Comparison of ENCODE assay signal across 8 cellular contexts in genomic region chr19:15419413-15420025, GRCh38. TPM values are rescaled to one million over a fixed set of nuclear protein-coding genes. Genes with fewer than 3 reads are reported as not detected.
DNase-seq lines count a peak whose midpoint lies in the region; ATAC-seq and TF ChIP-seq lines count a peak whose summit lies in the region.

No MANE protein-coding gene starts in this region.

- H3K4me3 Mint-ChIP-seq in brain, result peak overlapping the region; percentile 90 to 97 (median 96)
- peak overlapping the region; percentile 28 to 100 (median 99) for H3K4me3 Mint-ChIP-seq in naive B cell

- H3K27ac Mint-ChIP-seq in brain (peak overlapping the region; percentile 99 to 100 (median 100)), naive B cell (peak overlapping the region in 2 of 6 donors; percentile 0 to 96)

- no peak for DNase-seq in BJ (ENCODE audit: low read depth)
- DNase-seq in naive B cell, result no peak
- DNase-seq in NCI-H187 (lab: John Stamatoyannopoulos, UW), result no peak
- no peak for DNase-seq in GM19238 (ENCODE audit: insufficient read length, low spot score)
- DNase-seq in GDM1 (lab: John Stamatoyannopoulos, UW), result no peak

- no peak overlapping the region for H3K9ac ChIP-seq in HUES6 (ENCODE audit: low read length)

- H3K36me3 Mint-ChIP-seq in brain (peaks cover 50% of the 10 kb centered on the region), naive B cell (peaks cover 0 to 10% of the 10 kb centered on the region in 2 donors)

- ATAC-seq in naive B cell (ENCODE audit: low read depth in 2 of 2) (no peak), HG03095 (IDR thresholded peaks at IDR 0.05; ENCODE audit: unreplicated experiment) (no peak)

- CTCF ChIA-PET in BJ (lab: Yijun Ruan, JAX), result interaction anchor here (0.6 to 2.9 kb wide), 14 partner anchors 9 to 265 kb away, joined by 3 to 11 read pairs (median 4); no protein-coding TSS in a partner anchor

- H3K27me3 ChIP-seq in BJ (ENCODE audit: control insufficient read depth, insufficient read depth, low read length) (no peaks in the 10 kb centered on the region), HUES6 (ENCODE audit: control insufficient read depth, insufficient read depth, low read length) (no peaks in the 10 kb centered on the region)

- peaks cover 12% of the 10 kb centered on the region; the same call in 1 of the 2 replicates for H3K4me1 ChIP-seq in HUES6 (ENCODE audit: control insufficient read depth, insufficient read depth, low read length)

- peak overlapping the region; percentile 49 for H3K4me3 ChIP-seq in BJ (ENCODE audit: low read depth, low read length)
- H3K4me3 ChIP-seq in HUES6 (ENCODE audit: low read depth, low read length), result peak overlapping the region; percentile 47

- H3K4me1 Mint-ChIP-seq in brain (peaks cover 65% of the 10 kb centered on the region), naive B cell (peaks cover 27 to 50% (median 39%) of the 10 kb centered on the region in 3 donors)

- POLR2A ChIA-PET in BJ (lab: Charles Lee), result interaction anchor here (0.5 to 1.2 kb wide), 2 partner anchors 41 to 224 kb away, joined by 4 to 6 read pairs; no protein-coding TSS in a partner anchor

- 0 out of 2 replicates have a peak, but pooled peaks cover 6% of the 10 kb centered on the region for H3K9me3 ChIP-seq in HUES6 (ENCODE audit: control insufficient read depth, insufficient read depth, low read depth, low read length)

- H3K36me3 ChIP-seq in BJ (ENCODE audit: control insufficient read depth, insufficient read depth, low read length), result peaks cover 27% of the 10 kb centered on the region
- H3K36me3 ChIP-seq in HUES6 (ENCODE audit: control insufficient read depth, insufficient read depth, low read length), result peaks cover 41% of the 10 kb centered on the region

- H3K27me3 Mint-ChIP-seq in brain, result peaks cover 12% of the 10 kb centered on the region
- H3K27me3 Mint-ChIP-seq in naive B cell, result no peaks in the 10 kb centered on the region

- H3K27ac ChIP-seq in HUES6 (ENCODE audit: low read depth, low read length), result no peak overlapping the region

- TF ChIP-seq CTCF in BJ (IDR thresholded peaks at IDR 0.05; ENCODE audit: insufficient read depth, low read depth, low read length), result no peak
- peak; percentile 38 to 46 for TF ChIP-seq CTCF in brain (conservative IDR thresholded peaks at IDR 0.05)

- H3K9me3 Mint-ChIP-seq in brain (peaks cover 0 to 15% (median 0%) of the 10 kb centered on the region in 5 experiments), naive B cell (peaks cover 0 to 5% (median 0%) of the 10 kb centered on the region in 7 donors)

RNA-seq across cellular contexts. Expression of gene AKAP8L, which starts 0.7 kb away (rescaled TPM):
- polyA plus RNA-seq in BJ (2011; rRNA removed) (25.8 and 27.5 TPM in 2 replicates), brain (ENCODE audit: insufficient read depth, low read depth, low replicate concordance) (71.8 TPM), naive B cell (ENCODE audit: low read depth in 6 of 6) (100 to 1,000 TPM in 1 of 6 donors, 10 to 100 TPM in 5; 37.8 to 103 (median 53.6) TPM)
- 32.7 and 47.1 TPM in 2 replicates for polyA minus RNA-seq in BJ (2011; rRNA and poly(A)+ RNA removed)

RNA-seq across cellular contexts. Expression of gene WIZ, which starts 30.2 kb away (rescaled TPM):
- polyA plus RNA-seq in BJ (2011; rRNA removed) (7.5 and 10.9 TPM in 2 replicates), brain (ENCODE audit: insufficient read depth, low read depth, low replicate concordance) (39.5 TPM), naive B cell (ENCODE audit: low read depth in 6 of 6) (1 to 10 TPM in 1 of 6 donors, under 1 TPM in 5; 0.15 to 1.4 (median 0.66) TPM)
- polyA minus RNA-seq in BJ (2011; rRNA and poly(A)+ RNA removed), result 4.5 and 4.9 TPM in 2 replicates

RNA-seq across cellular contexts. Expression of gene AKAP8, which starts 39.9 kb away (rescaled TPM):
- 10.3 and 11.2 TPM in 2 replicates for polyA plus RNA-seq in BJ (2011; rRNA removed)
- polyA minus RNA-seq in BJ (2011; rRNA and poly(A)+ RNA removed), result 6.3 and 6.8 TPM in 2 replicates
- polyA plus RNA-seq in brain (ENCODE audit: insufficient read depth, low read depth, low replicate concordance), result 5.4 TPM
- polyA plus RNA-seq in naive B cell (ENCODE audit: low read depth in 6 of 6), result 10 to 100 TPM; 14.7 to 27.7 (median 17.9) TPM

RNA-seq across cellular contexts. Expression of gene RASAL3, which starts 44.8 kb away (rescaled TPM):
- polyA plus RNA-seq in BJ (2011; rRNA removed) (0.04 TPM in 1 of 2 replicates, not detected in the other), brain (ENCODE audit: insufficient read depth, low read depth, low replicate concordance) (1.1 TPM), naive B cell (ENCODE audit: low read depth in 6 of 6) (10 to 100 TPM; 21.8 to 49.9 (median 32.0) TPM)
- not detected in 2 replicates for polyA minus RNA-seq in BJ (2011; rRNA and poly(A)+ RNA removed)

RNA-seq across cellular contexts. Expression of gene PGLYRP2, which starts 59.8 kb away (rescaled TPM):
- polyA plus RNA-seq in BJ (2011; rRNA removed) (not detected in 2 replicates), brain (ENCODE audit: insufficient read depth, low read depth, low replicate concordance) (not detected), naive B cell (ENCODE audit: low read depth in 6 of 6) (not detected)
- not detected in 2 replicates for polyA minus RNA-seq in BJ (2011; rRNA and poly(A)+ RNA removed)
